Comparison of ENCODE assay signal across 10 cellular contexts in the genomic region with DNA sequence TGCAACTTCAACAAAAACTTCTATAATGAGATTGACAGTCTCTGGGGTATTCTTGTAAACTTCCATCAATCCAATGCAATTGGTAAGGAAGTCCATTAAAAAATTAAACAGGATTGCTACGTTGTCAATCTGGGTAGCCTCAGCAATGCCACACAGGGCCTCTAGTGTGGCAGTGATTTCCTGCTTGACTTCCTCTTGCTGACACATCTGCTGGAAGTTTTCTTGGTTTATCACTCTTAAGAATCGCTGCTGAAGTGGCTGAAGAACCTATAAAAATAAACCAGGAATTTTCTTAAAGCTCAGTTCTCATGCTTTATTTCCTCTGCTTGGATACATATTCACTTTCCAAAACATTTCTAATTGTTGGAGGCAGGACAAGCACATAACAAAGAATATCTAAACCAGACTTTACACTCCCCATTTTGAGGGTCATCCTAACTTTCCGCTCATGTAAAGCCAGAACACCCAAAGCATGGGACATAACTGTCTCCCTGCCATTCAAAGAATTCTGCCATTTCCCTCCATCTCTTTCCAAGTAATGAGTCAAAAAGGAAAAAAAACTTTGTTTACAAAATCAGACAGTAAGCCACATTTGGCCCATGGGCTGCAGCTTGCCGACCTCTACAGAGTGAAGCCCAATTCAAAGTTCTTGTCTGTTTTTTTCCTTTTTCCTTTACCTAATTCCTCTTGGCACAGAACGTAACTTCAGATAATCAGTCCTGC. TPM values are rescaled to one million over a fixed set of nuclear protein-coding genes. Genes with fewer than 3 reads are reported as not detected.
DNase-seq lines count a peak whose midpoint lies in the region; ATAC-seq and TF ChIP-seq lines count a peak whose summit lies in the region.
"Had no signal": no experiment of that assay in that cellular context is flagged by ENCODE, and none has a peak within 500 bp of the region (broad histone marks: within the 10 kb centered on the region; RNA-seq: fewer than 3 reads in every experiment).

No MANE protein-coding gene starts in this region.

- CTCF ChIA-PET in CD4-positive, alpha-beta T cell (lab: Charles Lee): interaction anchor here (1.5 kb wide), 1 partner anchor 32 kb away, joined by 3 read pairs; no protein-coding TSS in a partner anchor

- peaks cover 7% of the 10 kb centered on the region for H3K4me1 ChIP-seq in osteoblast (ENCODE audit: insufficient read depth, low read length)
- H3K4me1 ChIP-seq: adrenal gland had no signal

- TF ChIP-seq CTCF in CD4-positive, alpha-beta T cell (IDR thresholded peaks at IDR 0.05): no peak
- no peak for TF ChIP-seq CTCF in osteoblast (IDR thresholded peaks at IDR 0.05; ENCODE audit: extremely low read depth, low read depth, low read length)

- POLR2A ChIA-PET in CD4-positive, alpha-beta T cell (lab: Charles Lee): interaction anchor here (1.4 kb wide), 1 partner anchor 24 kb away, joined by 5 read pairs; the partner anchor contains the start of gene EEF1AKMT1

- no peak overlapping the region for H3K4me3 ChIP-seq in osteoblast (ENCODE audit: insufficient read depth, low read length)
- H3K4me3 ChIP-seq: adrenal gland had no signal

- peaks cover 18% of the 10 kb centered on the region for H3K36me3 ChIP-seq in osteoblast (ENCODE audit: insufficient read depth, low read length)

- no peaks in the 10 kb centered on the region for H3K9me3 Mint-ChIP-seq in CD4-positive, alpha-beta T cell

- H3K79me2 ChIP-seq in osteoblast (ENCODE audit: insufficient read depth, low read length): no peaks in the 10 kb centered on the region

- no peaks in the 10 kb centered on the region for H3K27me3 Mint-ChIP-seq in CD4-positive, alpha-beta T cell

- no peak overlapping the region for H3K27ac ChIP-seq in CD4-positive, alpha-beta T cell (ENCODE audit: low read depth, low read length)
- H3K27ac ChIP-seq in osteoblast (ENCODE audit: low read depth, low read length): peak overlapping the region; percentile 40
- H3K27ac ChIP-seq: adrenal gland had no signal

- no peaks in the 10 kb centered on the region for H3K27me3 ChIP-seq in CD4-positive, alpha-beta T cell (ENCODE audit: control insufficient read depth, insufficient read depth, low read length)
- no peaks in the 10 kb centered on the region for H3K27me3 ChIP-seq in osteoblast (ENCODE audit: insufficient read depth, low read length)
- H3K27me3 ChIP-seq: adrenal gland had no signal

- H2AFZ ChIP-seq in osteoblast (ENCODE audit: low read length): no peak overlapping the region

- H3K9me3 ChIP-seq in CD4-positive, alpha-beta T cell (ENCODE audit: control insufficient read depth, low read length): no peaks in the 10 kb centered on the region
- no peaks in the 10 kb centered on the region for H3K9me3 ChIP-seq in osteoblast (ENCODE audit: low read depth, low read length)
- H3K9me3 ChIP-seq: adrenal gland had no signal

- peak overlapping the region; percentile 45 for H3K27ac Mint-ChIP-seq in CD4-positive, alpha-beta T cell

- peaks cover 86% of the 10 kb centered on the region for H3K36me3 Mint-ChIP-seq in CD4-positive, alpha-beta T cell (ENCODE audit: low read depth)

- H3K4me1 Mint-ChIP-seq in CD4-positive, alpha-beta T cell (ENCODE audit: low read depth): peaks cover 28% of the 10 kb centered on the region

- H3K4me2 ChIP-seq in osteoblast (ENCODE audit: insufficient read depth, low read length): no peak overlapping the region

- DNase-seq in CD4-positive, alpha-beta T cell: no peak
- DNase-seq in LHCN-M2 (ENCODE audit: low read depth): peak; percentile 37
- DNase-seq in dermis blood vessel endothelial cell: peak; percentile 70
- peak; percentile 66 for DNase-seq in osteoblast (ENCODE audit: insufficient read length, low spot score, missing footprints)
- DNase-seq in SKM-1 treated with dmso at 0.1 percent for 144 hours (lab: John Stamatoyannopoulos, UW; ENCODE audit: unreplicated experiment): no peak
- DNase-seq in NK-92 (lab: John Stamatoyannopoulos, UW; ENCODE audit: unreplicated experiment): no peak
- no peak for DNase-seq in OCI-M2 (lab: John Stamatoyannopoulos, UW; ENCODE audit: unreplicated experiment)
- DNase-seq: adrenal gland, hypothalamus had no signal

- H3K4me3 Mint-ChIP-seq in CD4-positive, alpha-beta T cell: no peak overlapping the region

- ATAC-seq in CD4-positive, alpha-beta T cell (ENCODE audit: poor library complexity): no peak
- ATAC-seq in GM21529 (IDR thresholded peaks at IDR 0.05; ENCODE audit: unreplicated experiment): no peak

- H4K20me1 ChIP-seq in osteoblast (ENCODE audit: insufficient read depth, low read length): no peaks in the 10 kb centered on the region

- intact Hi-C loops in CD4-positive, alpha-beta T cell (cut with DNase I, micrococcal nuclease): no loop called here

RNA-seq across cellular contexts. Expression of gene EEF1AKMT1, which starts 23.2 kb away (rescaled TPM):
- 1 to 10 TPM; 1.9 to 2.5 TPM for total RNA-seq in CD4-positive, alpha-beta T cell
- total RNA-seq in LHCN-M2 (2014; rRNA removed) (23.5 and 26.1 TPM in 2 replicates), dermis blood vessel endothelial cell (7.7 and 10.0 TPM in 2 replicates), osteoblast (7.6 and 8.3 TPM in 2 replicates)
- polyA plus RNA-seq in LHCN-M2 (2012): 27.0 TPM

Comparison
In these comparisons a context has a peak if more than half of its experiments do, and no peak if none do; other contexts are left out.
1. DNase-seq: peak in LHCN-M2 (single experiment), dermis blood vessel endothelial cell (single experiment) and osteoblast (single experiment); none in CD4-positive, alpha-beta T cell (0 of 10), SKM-1 treated with dmso at 0.1 percent for 144 hours (single experiment), NK-92 (single experiment) and OCI-M2 (single experiment).